ENCODE assay signal across 12 cellular contexts in the genomic region with DNA sequence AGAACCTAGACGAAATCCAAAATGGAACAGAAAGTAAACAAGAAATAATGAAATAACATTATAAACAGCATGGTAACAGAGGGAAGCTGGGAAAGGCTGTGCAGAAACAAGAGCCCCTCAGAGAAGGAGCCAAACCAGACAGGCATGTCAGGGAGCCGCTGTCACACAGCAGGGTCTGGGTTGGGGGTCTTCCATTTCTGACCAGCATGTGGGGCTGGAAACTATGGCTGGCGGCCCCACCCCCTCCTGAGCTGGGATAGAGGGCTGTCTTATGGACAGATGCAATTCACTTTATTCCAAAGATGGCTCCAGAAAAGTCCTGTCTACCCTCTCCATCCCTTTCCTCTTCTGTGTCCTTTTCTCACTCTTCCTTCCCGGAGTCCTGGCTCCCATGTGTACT. TPM values are rescaled to one million over a fixed set of nuclear protein-coding genes. Genes with fewer than 3 reads are reported as not detected.
DNase-seq lines count a peak whose midpoint lies in the region; ATAC-seq and TF ChIP-seq lines count a peak whose summit lies in the region.
"Had no signal": no experiment of that assay in that cellular context is flagged by ENCODE, and none has a peak within 500 bp of the region (broad histone marks: within the 10 kb centered on the region; RNA-seq: fewer than 3 reads in every experiment).

No MANE protein-coding gene starts in this region.

- no peaks in the 10 kb centered on the region for H3K79me2 ChIP-seq in osteoblast (ENCODE audit: insufficient read depth, low read length)

- peak overlapping the region; percentile 28 for H3K27ac Mint-ChIP-seq in Calu3 (ENCODE audit: unreplicated experiment)
- peak overlapping the region; percentile 94 for H3K27ac Mint-ChIP-seq in activated naive CD8-positive, alpha-beta T cell
- H3K27ac Mint-ChIP-seq: nephron had no signal

- H3K36me3 Mint-ChIP-seq in Calu3 (ENCODE audit: insufficient read depth, unreplicated experiment), result peaks cover 25% of the 10 kb centered on the region
- H3K36me3 Mint-ChIP-seq in activated naive CD8-positive, alpha-beta T cell, result peaks cover 9% of the 10 kb centered on the region

- CTCF ChIA-PET in Calu3 (lab: Charles Lee), result interaction anchor here (1.1 to 2.7 kb wide), 3 partner anchors 24 to 137 kb away, joined by 4 to 58 read pairs (median 10); no protein-coding TSS in a partner anchor

- ATAC-seq in HG02943 (IDR thresholded peaks at IDR 0.05; ENCODE audit: low read depth, unreplicated experiment) (peak; percentile 26), GM19463 (IDR thresholded peaks at IDR 0.05; ENCODE audit: unreplicated experiment) (no peak)

- peak overlapping the region; percentile 45 for H3K4me2 ChIP-seq in osteoblast (ENCODE audit: insufficient read depth, low read length)

- no peak overlapping the region for H2AFZ ChIP-seq in osteoblast (ENCODE audit: low read length)

- no peak overlapping the region for H3K4me3 Mint-ChIP-seq in Calu3 (ENCODE audit: low read depth, unreplicated experiment)
- H3K4me3 Mint-ChIP-seq in activated naive CD8-positive, alpha-beta T cell, result peak overlapping the region; percentile 72
- H3K4me3 Mint-ChIP-seq: nephron had no signal

- peaks cover 51% of the 10 kb centered on the region for H3K4me1 Mint-ChIP-seq in Calu3 (ENCODE audit: low read depth, unreplicated experiment)
- peaks cover 30% of the 10 kb centered on the region for H3K4me1 Mint-ChIP-seq in activated naive CD8-positive, alpha-beta T cell (ENCODE audit: low read depth)

- no peaks in the 10 kb centered on the region for H3K27me3 ChIP-seq in osteoblast (ENCODE audit: insufficient read depth, low read length)

- no peaks in the 10 kb centered on the region for H3K9me3 Mint-ChIP-seq in Calu3 (ENCODE audit: low read depth, unreplicated experiment)
- H3K9me3 Mint-ChIP-seq in activated naive CD8-positive, alpha-beta T cell (ENCODE audit: low read depth), result no peaks in the 10 kb centered on the region
- H3K9me3 Mint-ChIP-seq: nephron had no signal

- TF ChIP-seq CTCF in Calu3 (IDR thresholded peaks at IDR 0.05; ENCODE audit: unreplicated experiment) (no peak), osteoblast (IDR thresholded peaks at IDR 0.05; ENCODE audit: extremely low read depth, low read depth, low read length) (no peak)

- H3K27ac ChIP-seq in osteoblast (ENCODE audit: low read depth, low read length), result peak overlapping the region; percentile 25

- intact Hi-C loops in Calu3 (cut with micrococcal nuclease; ENCODE audit: unreplicated experiment), result loop anchor here (10.0 kb wide), 2 partner anchors 72 to 262 kb away; a partner anchor contains a TSS

- H3K27me3 Mint-ChIP-seq in Calu3 (ENCODE audit: unreplicated experiment), result no peaks in the 10 kb centered on the region
- no peaks in the 10 kb centered on the region for H3K27me3 Mint-ChIP-seq in activated naive CD8-positive, alpha-beta T cell

- no peak overlapping the region for H3K4me3 ChIP-seq in osteoblast (ENCODE audit: insufficient read depth, low read length)

- H3K9me3 ChIP-seq in osteoblast (ENCODE audit: low read depth, low read length), result no peaks in the 10 kb centered on the region

- peaks cover 47% of the 10 kb centered on the region for H3K4me1 ChIP-seq in osteoblast (ENCODE audit: insufficient read depth, low read length)

- BruUV-seq in Calu3 (replicated peaks; lab: Mats Ljungman, UMichigan), result no TSS peak

- DNase-seq in Calu3 (no peak), osteoblast (ENCODE audit: insufficient read length, low spot score, missing footprints) (no peak), medulla oblongata (ENCODE audit: extremely low spot score) (no peak), anterior cingulate cortex (lab: John Stamatoyannopoulos, UW) (no peak), Ammon's horn (ENCODE audit: low spot score) (no peak)
- DNase-seq: activated CD4-positive, CD25-positive, alpha-beta regulatory T cell treated with anti-CD3 and anti-CD28 coated beads, Interleukin-2, amount 50 U/mL, for 72 hours; KG1; RPMI8226 had no signal

- H4K20me1 ChIP-seq in osteoblast (ENCODE audit: insufficient read depth, low read length), result peaks cover 31% of the 10 kb centered on the region

- peaks cover 25% of the 10 kb centered on the region for H3K36me3 ChIP-seq in osteoblast (ENCODE audit: insufficient read depth, low read length)

RNA-seq across cellular contexts. Expression of a gene that starts 27.3 kb away (rescaled TPM):
- total RNA-seq in Calu3 (2022), result 58.3 and 61.1 TPM in 2 replicates
- 59.0 and 60.1 TPM in 2 replicates for total RNA-seq in osteoblast

RNA-seq across cellular contexts. Expression of a gene that starts 38.5 kb away (rescaled TPM):
- total RNA-seq in Calu3 (2022) (59.6 and 64.4 TPM in 2 replicates), osteoblast (9.8 and 10.9 TPM in 2 replicates)

RNA-seq across cellular contexts. Expression of a gene that starts 41.5 kb away (rescaled TPM):
- total RNA-seq in Calu3 (2022), result 0.17 and 0.32 TPM in 2 replicates
- 1.8 TPM in 2 replicates for total RNA-seq in osteoblast
